In the genomic region with DNA sequence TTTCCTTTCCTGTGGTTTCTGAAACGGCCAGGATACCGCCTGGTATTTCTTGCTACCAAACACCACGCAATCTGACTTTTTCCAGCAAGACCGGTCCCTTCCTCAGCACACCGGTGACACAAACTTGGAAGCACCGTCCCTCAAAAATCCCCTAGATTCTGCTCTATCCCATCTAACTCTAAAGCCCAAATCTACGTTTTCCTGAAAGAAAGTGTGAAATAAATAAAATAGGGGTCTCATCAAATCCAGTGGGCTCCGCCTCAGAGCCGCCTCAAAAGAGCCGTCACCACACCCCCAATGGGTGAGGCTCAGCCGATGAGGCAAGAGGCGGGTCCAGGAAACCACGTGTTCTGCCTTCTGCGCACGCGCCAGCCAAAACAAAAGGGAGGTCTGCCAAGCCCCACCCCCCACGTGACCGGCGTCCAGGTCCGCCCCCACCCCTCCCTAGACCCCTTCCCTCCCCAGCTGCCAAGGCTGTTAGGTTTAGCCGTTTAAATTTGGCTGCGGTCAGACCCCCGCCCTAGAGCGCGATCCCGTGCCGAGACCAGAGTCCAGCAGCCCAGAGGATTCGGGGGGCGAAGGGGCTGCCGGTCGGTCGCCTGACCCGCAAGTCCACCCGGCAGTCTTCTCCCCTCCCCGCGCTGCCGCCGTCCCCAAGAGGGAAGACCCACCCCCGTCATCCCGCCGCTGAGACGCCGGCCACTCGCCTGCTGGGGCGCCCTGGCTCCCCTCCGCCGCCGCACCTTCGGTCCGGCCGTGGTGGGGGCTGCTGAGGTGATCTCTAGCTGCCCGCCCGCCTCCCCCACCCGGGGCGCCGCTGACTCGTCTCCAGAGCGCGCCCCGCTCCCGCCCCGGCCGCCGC, we compare ENCODE assay signal across 1 cellular context.
TF ChIP-seq lines count a peak whose summit lies in the region.

No MANE protein-coding gene starts in this region.

TF ChIP-seq in HepG2, 621 proteins besides CTCF, POLR2A, EP300 and RAD21 (continued from another document and continues in another):
- TF ChIP-seq BCL3 (CRISPR knock-in tag; IDR thresholded peaks at IDR 0.05) (no peak; the same call in 1 of the 2 replicates), MYPOP (CRISPR knock-in tag; IDR thresholded peaks at IDR 0.05) (peak; percentile 72; the same call in 1 of the 2 replicates), ZNF484 (CRISPR knock-in tag; IDR thresholded peaks at IDR 0.05; ENCODE audit: borderline replicate concordance, low read depth) (no peak), EZH2 (conservative IDR thresholded peaks at IDR 0.05; ENCODE audit: low read depth, low read length) (no peak), ZFY (CRISPR knock-in tag; IDR thresholded peaks at IDR 0.05) (peak; percentile 4; the same call in 1 of the 2 replicates), XRCC5 (optimal IDR thresholded peaks at IDR 0.05; ENCODE audit: low read length) (no peak), RFX5 (IDR thresholded peaks at IDR 0.05; ENCODE audit: low read depth, low read length) (no peak), ZC3H13 (CRISPR knock-in tag; IDR thresholded peaks at IDR 0.05) (0 out of 2 replicates have a peak, but pooled peaks have one; percentile 13), SP2 (CRISPR knock-in tag; IDR thresholded peaks at IDR 0.05) (no peak), GTF3A (CRISPR knock-in tag; conservative IDR thresholded peaks at IDR 0.05) (no peak), SSRP1 (CRISPR knock-in tag; IDR thresholded peaks at IDR 0.05) (no peak), SALL2 (CRISPR knock-in tag; IDR thresholded peaks at IDR 0.05) (no peak; the same call in 1 of the 2 replicates), NR2F6 (IDR thresholded peaks at IDR 0.05) (no peak), NR2F6 (CRISPR knock-in tag; IDR thresholded peaks at IDR 0.05) (no peak; the same call in 1 of the 2 replicates), ZSCAN12 (CRISPR knock-in tag; IDR thresholded peaks at IDR 0.05) (no peak), PRPF4 (IDR thresholded peaks at IDR 0.05; ENCODE audit: low read depth, low read length, poor library complexity, severe bottlenecking) (no peak), CENPT (CRISPR knock-in tag; IDR thresholded peaks at IDR 0.05; ENCODE audit: low read depth) (no peak), ZBTB21 (CRISPR knock-in tag; IDR thresholded peaks at IDR 0.05) (no peak), ZNF629 (CRISPR knock-in tag; conservative IDR thresholded peaks at IDR 0.05) (no peak), ISL2 (CRISPR knock-in tag; IDR thresholded peaks at IDR 0.05) (peak; percentile 47; the same call in 1 of the 2 replicates), ZNF83 (CRISPR knock-in tag; IDR thresholded peaks at IDR 0.05; ENCODE audit: borderline replicate concordance) (no peak), JDP2 (CRISPR knock-in tag; IDR thresholded peaks at IDR 0.05; ENCODE audit: borderline replicate concordance) (no peak), ZBTB2 (CRISPR knock-in tag; IDR thresholded peaks at IDR 0.05; ENCODE audit: low read depth) (no peak), MTF1 (CRISPR knock-in tag; IDR thresholded peaks at IDR 0.05) (no peak), NCOA1 (CRISPR knock-in tag; IDR thresholded peaks at IDR 0.05) (no peak), EHMT2 (IDR thresholded peaks at IDR 0.05; ENCODE audit: borderline replicate concordance, low read depth, low read length) (peak; percentile 14; the same call in 1 of the 2 replicates), NFKB2 (CRISPR knock-in tag; IDR thresholded peaks at IDR 0.05; ENCODE audit: borderline replicate concordance) (peak; percentile 63; the same call in 1 of the 2 replicates), ZSCAN5A (CRISPR knock-in tag; IDR thresholded peaks at IDR 0.05; ENCODE audit: borderline replicate concordance) (peak; percentile 60; the same call in 1 of the 2 replicates), ZNF446 (CRISPR knock-in tag; IDR thresholded peaks at IDR 0.05) (no peak), KDM6A (CRISPR knock-in tag; IDR thresholded peaks at IDR 0.05; ENCODE audit: low read depth) (no peak)
- TF ChIP-seq, protein P1, sequence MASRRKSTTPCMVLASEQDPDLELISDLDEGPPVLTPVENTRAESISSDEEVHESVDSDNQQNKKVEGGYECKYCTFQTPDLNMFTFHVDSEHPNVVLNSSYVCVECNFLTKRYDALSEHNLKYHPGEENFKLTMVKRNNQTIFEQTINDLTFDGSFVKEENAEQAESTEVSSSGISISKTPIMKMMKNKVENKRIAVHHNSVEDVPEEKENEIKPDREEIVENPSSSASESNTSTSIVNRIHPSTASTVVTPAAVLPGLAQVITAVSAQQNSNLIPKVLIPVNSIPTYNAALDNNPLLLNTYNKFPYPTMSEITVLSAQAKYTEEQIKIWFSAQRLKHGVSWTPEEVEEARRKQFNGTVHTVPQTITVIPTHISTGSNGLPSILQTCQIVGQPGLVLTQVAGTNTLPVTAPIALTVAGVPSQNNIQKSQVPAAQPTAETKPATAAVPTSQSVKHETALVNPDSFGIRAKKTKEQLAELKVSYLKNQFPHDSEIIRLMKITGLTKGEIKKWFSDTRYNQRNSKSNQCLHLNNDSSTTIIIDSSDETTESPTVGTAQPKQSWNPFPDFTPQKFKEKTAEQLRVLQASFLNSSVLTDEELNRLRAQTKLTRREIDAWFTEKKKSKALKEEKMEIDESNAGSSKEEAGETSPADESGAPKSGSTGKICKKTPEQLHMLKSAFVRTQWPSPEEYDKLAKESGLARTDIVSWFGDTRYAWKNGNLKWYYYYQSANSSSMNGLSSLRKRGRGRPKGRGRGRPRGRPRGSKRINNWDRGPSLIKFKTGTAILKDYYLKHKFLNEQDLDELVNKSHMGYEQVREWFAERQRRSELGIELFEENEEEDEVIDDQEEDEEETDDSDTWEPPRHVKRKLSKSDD (CRISPR knock-in tag; IDR thresholded peaks at IDR 0.05; ENCODE audit: low read depth): no peak
- TF ChIP-seq, protein P2, sequence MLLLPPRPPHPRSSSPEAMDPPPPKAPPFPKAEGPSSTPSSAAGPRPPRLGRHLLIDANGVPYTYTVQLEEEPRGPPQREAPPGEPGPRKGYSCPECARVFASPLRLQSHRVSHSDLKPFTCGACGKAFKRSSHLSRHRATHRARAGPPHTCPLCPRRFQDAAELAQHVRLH (CRISPR knock-in tag; IDR thresholded peaks at IDR 0.05; ENCODE audit: borderline replicate concordance, low read depth): no peak
- TF ChIP-seq, protein P3, sequence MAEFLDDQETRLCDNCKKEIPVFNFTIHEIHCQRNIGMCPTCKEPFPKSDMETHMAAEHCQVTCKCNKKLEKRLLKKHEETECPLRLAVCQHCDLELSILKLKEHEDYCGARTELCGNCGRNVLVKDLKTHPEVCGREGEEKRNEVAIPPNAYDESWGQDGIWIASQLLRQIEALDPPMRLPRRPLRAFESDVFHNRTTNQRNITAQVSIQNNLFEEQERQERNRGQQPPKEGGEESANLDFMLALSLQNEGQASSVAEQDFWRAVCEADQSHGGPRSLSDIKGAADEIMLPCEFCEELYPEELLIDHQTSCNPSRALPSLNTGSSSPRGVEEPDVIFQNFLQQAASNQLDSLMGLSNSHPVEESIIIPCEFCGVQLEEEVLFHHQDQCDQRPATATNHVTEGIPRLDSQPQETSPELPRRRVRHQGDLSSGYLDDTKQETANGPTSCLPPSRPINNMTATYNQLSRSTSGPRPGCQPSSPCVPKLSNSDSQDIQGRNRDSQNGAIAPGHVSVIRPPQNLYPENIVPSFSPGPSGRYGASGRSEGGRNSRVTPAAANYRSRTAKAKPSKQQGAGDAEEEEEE (CRISPR knock-in tag; IDR thresholded peaks at IDR 0.05; ENCODE audit: borderline replicate concordance): peak; percentile 17; the same call in 1 of the 2 replicates
- TF ChIP-seq, protein P4, sequence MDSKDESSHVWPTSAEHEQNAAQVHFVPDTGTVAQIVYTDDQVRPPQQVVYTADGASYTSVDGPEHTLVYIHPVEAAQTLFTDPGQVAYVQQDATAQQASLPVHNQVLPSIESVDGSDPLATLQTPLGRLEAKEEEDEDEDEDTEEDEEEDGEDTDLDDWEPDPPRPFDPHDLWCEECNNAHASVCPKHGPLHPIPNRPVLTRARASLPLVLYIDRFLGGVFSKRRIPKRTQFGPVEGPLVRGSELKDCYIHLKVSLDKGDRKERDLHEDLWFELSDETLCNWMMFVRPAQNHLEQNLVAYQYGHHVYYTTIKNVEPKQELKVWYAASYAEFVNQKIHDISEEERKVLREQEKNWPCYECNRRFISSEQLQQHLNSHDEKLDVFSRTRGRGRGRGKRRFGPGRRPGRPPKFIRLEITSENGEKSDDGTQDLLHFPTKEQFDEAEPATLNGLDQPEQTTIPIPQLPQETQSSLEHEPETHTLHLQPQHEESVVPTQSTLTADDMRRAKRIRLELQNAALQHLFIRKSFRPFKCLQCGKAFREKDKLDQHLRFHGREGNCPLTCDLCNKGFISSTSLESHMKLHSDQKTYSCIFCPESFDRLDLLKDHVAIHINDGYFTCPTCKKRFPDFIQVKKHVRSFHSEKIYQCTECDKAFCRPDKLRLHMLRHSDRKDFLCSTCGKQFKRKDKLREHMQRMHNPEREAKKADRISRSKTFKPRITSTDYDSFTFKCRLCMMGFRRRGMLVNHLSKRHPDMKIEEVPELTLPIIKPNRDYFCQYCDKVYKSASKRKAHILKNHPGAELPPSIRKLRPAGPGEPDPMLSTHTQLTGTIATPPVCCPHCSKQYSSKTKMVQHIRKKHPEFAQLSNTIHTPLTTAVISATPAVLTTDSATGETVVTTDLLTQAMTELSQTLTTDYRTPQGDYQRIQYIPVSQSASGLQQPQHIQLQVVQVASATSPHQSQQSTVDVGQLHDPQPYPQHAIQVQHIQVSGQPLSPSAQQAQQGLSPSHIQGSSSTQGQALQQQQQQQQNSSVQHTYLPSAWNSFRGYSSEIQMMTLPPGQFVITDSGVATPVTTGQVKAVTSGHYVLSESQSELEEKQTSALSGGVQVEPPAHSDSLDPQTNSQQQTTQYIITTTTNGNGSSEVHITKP (CRISPR knock-in tag; IDR thresholded peaks at IDR 0.05; ENCODE audit: low read depth): 0 out of 2 replicates have a peak, but pooled peaks have one; percentile 14
- TF ChIP-seq, protein P5, sequence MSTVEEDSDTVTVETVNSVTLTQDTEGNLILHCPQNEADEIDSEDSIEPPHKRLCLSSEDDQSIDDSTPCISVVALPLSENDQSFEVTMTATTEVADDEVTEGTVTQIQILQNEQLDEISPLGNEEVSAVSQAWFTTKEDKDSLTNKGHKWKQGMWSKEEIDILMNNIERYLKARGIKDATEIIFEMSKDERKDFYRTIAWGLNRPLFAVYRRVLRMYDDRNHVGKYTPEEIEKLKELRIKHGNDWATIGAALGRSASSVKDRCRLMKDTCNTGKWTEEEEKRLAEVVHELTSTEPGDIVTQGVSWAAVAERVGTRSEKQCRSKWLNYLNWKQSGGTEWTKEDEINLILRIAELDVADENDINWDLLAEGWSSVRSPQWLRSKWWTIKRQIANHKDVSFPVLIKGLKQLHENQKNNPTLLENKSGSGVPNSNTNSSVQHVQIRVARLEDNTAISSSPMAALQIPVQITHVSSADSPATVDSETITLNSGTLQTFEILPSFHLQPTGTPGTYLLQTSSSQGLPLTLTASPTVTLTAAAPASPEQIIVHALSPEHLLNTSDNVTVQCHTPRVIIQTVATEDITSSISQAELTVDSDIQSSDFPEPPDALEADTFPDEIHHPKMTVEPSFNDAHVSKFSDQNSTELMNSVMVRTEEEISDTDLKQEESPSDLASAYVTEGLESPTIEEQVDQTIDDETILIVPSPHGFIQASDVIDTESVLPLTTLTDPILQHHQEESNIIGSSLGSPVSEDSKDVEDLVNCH (CRISPR knock-in tag; IDR thresholded peaks at IDR 0.05): no peak
- TF ChIP-seq, protein P6, sequence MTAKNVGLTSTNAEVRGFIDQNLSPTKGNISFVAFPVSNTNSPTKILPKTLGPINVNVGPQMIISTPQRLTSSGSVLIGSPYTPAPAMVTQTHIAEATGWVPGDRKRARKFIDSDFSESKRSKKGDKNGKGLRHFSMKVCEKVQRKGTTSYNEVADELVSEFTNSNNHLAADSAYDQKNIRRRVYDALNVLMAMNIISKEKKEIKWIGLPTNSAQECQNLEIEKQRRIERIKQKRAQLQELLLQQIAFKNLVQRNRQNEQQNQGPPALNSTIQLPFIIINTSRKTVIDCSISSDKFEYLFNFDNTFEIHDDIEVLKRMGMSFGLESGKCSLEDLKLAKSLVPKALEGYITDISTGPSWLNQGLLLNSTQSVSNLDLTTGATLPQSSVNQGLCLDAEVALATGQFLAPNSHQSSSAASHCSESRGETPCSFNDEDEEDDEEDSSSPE (CRISPR knock-in tag; IDR thresholded peaks at IDR 0.05): peak; percentile 10; the same call in 1 of the 2 replicates
